ENCODE assay signal across 2 cellular contexts in the genomic region with DNA sequence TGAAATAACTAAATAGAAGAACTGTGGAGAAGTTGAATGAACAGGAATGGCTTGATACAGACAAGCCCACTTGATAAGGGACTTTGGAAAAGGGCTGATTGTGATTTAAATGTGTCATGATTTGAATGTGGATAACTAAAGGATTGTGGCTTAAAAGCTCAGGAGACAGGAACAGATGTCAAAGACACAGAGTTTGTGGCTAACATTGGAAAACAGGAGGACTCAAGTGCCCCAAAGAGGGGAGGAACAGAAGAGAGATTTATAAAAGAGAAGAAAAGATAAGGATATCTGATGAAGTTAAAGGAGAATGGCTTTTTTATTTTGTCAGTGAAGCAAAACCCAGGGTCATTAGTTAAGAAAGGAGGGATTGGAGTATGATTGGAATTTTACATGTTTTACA.
TF ChIP-seq lines count a peak whose summit lies in the region.

No MANE protein-coding gene starts in this region.

TF ChIP-seq in H1, 55 proteins besides CTCF, POLR2A, EP300 and RAD21:
- no peak for TF ChIP-seq KDM5A (IDR thresholded peaks at IDR 0.05; ENCODE audit: low read length)
- TF ChIP-seq RNF2 (IDR thresholded peaks at IDR 0.05; ENCODE audit: borderline replicate concordance, low read depth, low read length, missing control alignments, poor library complexity, severe bottlenecking) = no peak

TF ChIP-seq in HEK293T, 16 proteins besides CTCF, POLR2A, EP300 and RAD21:
- TF ChIP-seq ELF4 (IDR thresholded peaks at IDR 0.05) (no peak), LEF1 (IDR thresholded peaks at IDR 0.05; ENCODE audit: borderline replicate concordance) (no peak), FOXM1 (IDR thresholded peaks at IDR 0.05; ENCODE audit: borderline replicate concordance) (no peak), TARDBP (IDR thresholded peaks at IDR 0.05) (no peak), L3MBTL2 (conservative IDR thresholded peaks at IDR 0.05) (no peak), FOXA1 (IDR thresholded peaks at IDR 0.05) (no peak), SP1 (IDR thresholded peaks at IDR 0.05) (no peak), HDGF (IDR thresholded peaks at IDR 0.05; ENCODE audit: borderline replicate concordance) (no peak), FOXK2 (IDR thresholded peaks at IDR 0.05) (no peak), NFRKB (IDR thresholded peaks at IDR 0.05) (no peak), BHLHE40 (IDR thresholded peaks at IDR 0.05; ENCODE audit: borderline replicate concordance) (no peak), CTBP1 (IDR thresholded peaks at IDR 0.05; ENCODE audit: borderline replicate concordance) (no peak)
- TF ChIP-seq, protein P1, sequence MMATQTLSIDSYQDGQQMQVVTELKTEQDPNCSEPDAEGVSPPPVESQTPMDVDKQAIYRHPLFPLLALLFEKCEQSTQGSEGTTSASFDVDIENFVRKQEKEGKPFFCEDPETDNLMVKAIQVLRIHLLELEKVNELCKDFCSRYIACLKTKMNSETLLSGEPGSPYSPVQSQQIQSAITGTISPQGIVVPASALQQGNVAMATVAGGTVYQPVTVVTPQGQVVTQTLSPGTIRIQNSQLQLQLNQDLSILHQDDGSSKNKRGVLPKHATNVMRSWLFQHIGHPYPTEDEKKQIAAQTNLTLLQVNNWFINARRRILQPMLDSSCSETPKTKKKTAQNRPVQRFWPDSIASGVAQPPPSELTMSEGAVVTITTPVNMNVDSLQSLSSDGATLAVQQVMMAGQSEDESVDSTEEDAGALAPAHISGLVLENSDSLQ (IDR thresholded peaks at IDR 0.05) = no peak
